6 cellular contexts compared by ENCODE assay signal in genomic region chr12:29908154-29908553, GRCh38.
"Had no signal": no experiment of that assay in that cellular context is flagged by ENCODE, and none has a peak within 500 bp of the region (broad histone marks: within the 10 kb centered on the region; RNA-seq: fewer than 3 reads in every experiment).

No MANE protein-coding gene starts in this region.

- H3K27ac ChIP-seq: HL-60, KMS-11 had no signal

- DNase-seq: Karpas-422, KBM-7, KG1 had no signal

- H3K4me2 ChIP-seq: KMS-11 had no signal

- FAIRE-seq: HTR-8/SVneo had no signal

- H3K9ac ChIP-seq: KMS-11 had no signal
